Comparison of ENCODE assay signal across 21 cellular contexts in the genomic region with DNA sequence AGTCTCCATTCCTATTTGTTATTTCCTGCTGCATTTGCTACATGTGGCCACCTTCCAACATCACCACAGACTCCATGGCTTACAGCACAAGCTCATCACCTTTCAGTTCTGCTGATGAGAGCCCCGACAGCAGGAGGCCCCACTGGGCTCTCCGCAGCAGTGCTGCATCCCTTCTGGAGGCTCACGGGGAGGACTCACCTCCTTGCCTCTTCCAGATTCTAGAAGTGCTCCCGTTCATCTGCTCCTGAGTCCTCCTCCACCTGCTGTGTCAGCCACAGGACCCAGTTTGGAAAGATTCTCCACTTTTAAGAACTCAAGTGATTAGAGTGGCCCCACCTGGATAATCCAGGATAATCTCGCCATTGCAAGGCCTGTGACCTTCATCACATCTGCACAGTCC.
"Had no signal": no experiment of that assay in that cellular context is flagged by ENCODE, and none has a peak within 500 bp of the region (broad histone marks: within the 10 kb centered on the region; RNA-seq: fewer than 3 reads in every experiment).

No MANE protein-coding gene starts in this region.

- H3K27ac ChIP-seq: sigmoid colon, thoracic aorta had no signal

- H3K4me1 ChIP-seq: sigmoid colon had no signal

- H3K4me2 ChIP-seq: smooth muscle cell had no signal

- H3K27me3 Mint-ChIP-seq: brain; naive thymus-derived CD4-positive, alpha-beta T cell; progenitor cell of endocrine pancreas; type B pancreatic cell had no signal

- ATAC-seq: activated naive CD4-positive, alpha-beta T cell treated with anti-CD3 and anti-CD28 coated beads, Interleukin-2, amount 50 U/mL, for 72 hours; activated T-helper 17 cell treated with anti-CD3 and anti-CD28 coated beads, Interleukin-2, amount 50 U/mL, for 72 hours; left lobe of liver; naive thymus-derived CD4-positive, alpha-beta T cell; stimulated activated naive B cell treated with anti-CD40 and anti-IgM and Interleukin-4, amounts not matched to agents 10 μg/mL and 1 μg/mL and 100 μg/mL, for 72 hours; T-cell had no signal

- H3K36me3 ChIP-seq: sigmoid colon, thoracic aorta had no signal

- H3K4me3 ChIP-seq: lung, sigmoid colon, smooth muscle cell, thoracic aorta had no signal

- H3K9me3 ChIP-seq: thoracic aorta had no signal

- H3K27me3 ChIP-seq: sigmoid colon had no signal

- H3K36me3 Mint-ChIP-seq: stimulated activated naive B cell treated with anti-CD40 and anti-IgM and Interleukin-4, amounts not matched to agents 10 μg/mL and 1 μg/mL and 100 μg/mL, for 72 hours; T-cell; type B pancreatic cell had no signal

- H3K9me3 Mint-ChIP-seq: activated T-helper 17 cell treated with anti-CD3 and anti-CD28 coated beads, Interleukin-2, amount 50 U/mL, for 72 hours; neural crest cell; T-cell; type B pancreatic cell had no signal

- H3K27ac Mint-ChIP-seq: activated naive CD4-positive, alpha-beta T cell treated with anti-CD3 and anti-CD28 coated beads, Interleukin-2, amount 50 U/mL, for 72 hours; activated T-helper 17 cell treated with anti-CD3 and anti-CD28 coated beads, Interleukin-2, amount 50 U/mL, for 72 hours; progenitor cell of endocrine pancreas; stimulated activated naive B cell treated with anti-CD40 and anti-IgM and Interleukin-4, amounts not matched to agents 10 μg/mL and 1 μg/mL and 100 μg/mL, for 72 hours; T-cell; T-helper 2 cell treated with Interferon-gamma antibody and Interleukin-4, amounts not matched to agents 5 μg/mL and 100 μg/mL, for 36 hours; type B pancreatic cell had no signal

- H3K4me3 Mint-ChIP-seq: activated T-helper 17 cell treated with anti-CD3 and anti-CD28 coated beads, Interleukin-2, amount 50 U/mL, for 72 hours; brain; naive thymus-derived CD4-positive, alpha-beta T cell; neural crest cell; stimulated activated naive B cell treated with anti-CD40 and anti-IgM and Interleukin-4, amounts not matched to agents 10 μg/mL and 1 μg/mL and 100 μg/mL, for 72 hours; T-cell; T-helper 2 cell treated with Interferon-gamma antibody and Interleukin-4, amounts not matched to agents 5 μg/mL and 100 μg/mL, for 36 hours; type B pancreatic cell had no signal

- H3K4me1 Mint-ChIP-seq: activated T-helper 17 cell treated with anti-CD3 and anti-CD28 coated beads, Interleukin-2, amount 50 U/mL, for 72 hours; naive thymus-derived CD4-positive, alpha-beta T cell; neural crest cell; stimulated activated naive B cell treated with anti-CD40 and anti-IgM and Interleukin-4, amounts not matched to agents 10 μg/mL and 1 μg/mL and 100 μg/mL, for 72 hours; T-cell had no signal

- DNase-seq: activated CD4-positive, alpha-beta T cell treated with anti-CD3 and anti-CD28 coated beads, Interleukin-2, amount 50 U/mL, for 4 hours; aorta; foreskin fibroblast; retina; sigmoid colon; stimulated activated CD4-positive, alpha-beta T cell treated with anti-CD3 and anti-CD28 coated beads, Interleukin-15, amount 100 ng/mL, for 24 hours; stimulated activated CD8-positive, alpha-beta memory T cell treated with anti-CD3 and anti-CD28 coated beads, Interleukin-4, amount 100 ng/mL, for 48 hours; stimulated activated naive B cell treated with anti-CD40 and anti-IgM and Interleukin-4, amounts not matched to agents 10 μg/mL and 1 μg/mL and 100 μg/mL, for 72 hours; T-cell had no signal
